Comparison of ENCODE assay signal across 26 cellular contexts in the genomic region with DNA sequence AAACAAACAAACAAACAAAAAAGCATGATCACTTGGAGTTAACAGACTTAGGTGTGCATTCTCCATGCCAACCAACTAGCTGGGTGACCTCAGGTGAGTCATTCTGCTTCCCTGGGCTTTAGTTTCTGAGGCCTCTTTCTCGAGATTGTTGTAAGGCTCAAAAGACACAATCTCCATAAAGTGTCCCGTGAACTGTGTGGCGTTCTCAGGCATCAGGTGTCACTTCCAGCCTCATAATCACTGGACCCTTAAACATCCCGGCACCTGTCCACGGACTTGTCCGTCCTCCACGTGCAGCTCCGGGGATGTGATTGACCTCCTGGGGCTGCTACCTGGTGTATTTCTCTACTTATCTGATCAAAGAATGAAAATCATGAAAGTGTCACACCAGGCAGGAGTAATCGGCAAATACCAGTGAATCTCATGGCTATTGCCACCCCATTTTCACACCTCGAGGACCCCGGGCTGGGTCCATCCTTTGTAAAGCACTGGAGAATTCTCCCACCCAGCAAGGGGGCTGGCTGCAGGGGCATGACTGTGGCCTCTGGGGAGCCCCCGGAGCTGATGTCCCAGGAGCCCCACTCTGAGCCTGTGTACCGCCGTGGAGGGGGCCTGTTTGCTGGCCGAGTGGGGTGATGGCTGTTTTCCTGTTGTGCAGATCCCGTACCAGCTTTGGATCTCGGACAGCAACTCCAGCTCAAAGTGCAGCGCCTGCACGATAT.
DNase-seq lines count a peak whose midpoint lies in the region; ATAC-seq and TF ChIP-seq lines count a peak whose summit lies in the region.
"Had no signal": no experiment of that assay in that cellular context is flagged by ENCODE, and none has a peak within 500 bp of the region (broad histone marks: within the 10 kb centered on the region; RNA-seq: fewer than 3 reads in every experiment).

No MANE protein-coding gene starts in this region.

- H3K9ac ChIP-seq in neural progenitor cell, result no peak overlapping the region

- no peaks in the 10 kb centered on the region for H3K36me3 ChIP-seq in neural progenitor cell
- H3K36me3 ChIP-seq: pancreas had no signal

- peaks cover 2% of the 10 kb centered on the region for H3K27me3 Mint-ChIP-seq in neural progenitor cell (ENCODE audit: insufficient read depth, low read depth)
- H3K27me3 Mint-ChIP-seq: activated naive CD4-positive, alpha-beta T cell treated with anti-CD3 and anti-CD28 coated beads, Interleukin-2, amount 50 U/mL, for 24 hours; B cell; stimulated activated naive CD8-positive, alpha-beta T cell treated with anti-CD3 and anti-CD28 coated beads, Interleukin-15, amount 100 ng/mL, for 72 hours had no signal

- H3K27ac Mint-ChIP-seq in neural progenitor cell, result peak overlapping the region; percentile 19
- H3K27ac Mint-ChIP-seq: activated naive CD4-positive, alpha-beta T cell treated with anti-CD3 and anti-CD28 coated beads, Interleukin-2, amount 50 U/mL, for 24 hours; B cell; stimulated activated naive CD8-positive, alpha-beta T cell treated with anti-CD3 and anti-CD28 coated beads, Interleukin-15, amount 100 ng/mL, for 72 hours had no signal

- H2AFZ ChIP-seq in neural progenitor cell (replicated peaks), result no peak overlapping the region

- peaks cover 52% of the 10 kb centered on the region for H3K4me1 Mint-ChIP-seq in neural progenitor cell
- H3K4me1 Mint-ChIP-seq: activated naive CD4-positive, alpha-beta T cell treated with anti-CD3 and anti-CD28 coated beads, Interleukin-2, amount 50 U/mL, for 24 hours; B cell; stimulated activated naive CD8-positive, alpha-beta T cell treated with anti-CD3 and anti-CD28 coated beads, Interleukin-15, amount 100 ng/mL, for 72 hours had no signal

- intact Hi-C loops in cardiac septum (cut with DNase I), result no loop called here
- intact Hi-C loops in Right ventricle myocardium superior (cut with DNase I), result no loop called here

- H3K9me3 Mint-ChIP-seq in neural progenitor cell, result no peaks in the 10 kb centered on the region
- H3K9me3 Mint-ChIP-seq: activated naive CD4-positive, alpha-beta T cell treated with anti-CD3 and anti-CD28 coated beads, Interleukin-2, amount 50 U/mL, for 24 hours; nephron; stimulated activated naive CD8-positive, alpha-beta T cell treated with anti-CD3 and anti-CD28 coated beads, Interleukin-15, amount 100 ng/mL, for 72 hours had no signal

- DNase-seq in cardiac septum (ENCODE audit: low spot score) (peak; percentile 47), Right ventricle myocardium superior (no peak), epithelial cell of esophagus (ENCODE audit: low read depth) (peak; percentile 32), neural progenitor cell (ENCODE audit: low spot score) (peak; percentile 25), ACHN (no peak), COR-L47 (lab: John Stamatoyannopoulos, UW) (no peak), C1 segment of cervical spinal cord (lab: John Stamatoyannopoulos, UW) (no peak), NCI-H128 (lab: John Stamatoyannopoulos, UW; ENCODE audit: unreplicated experiment) (no peak)
- DNase-seq: activated CD4-positive, alpha-beta T cell treated with anti-CD3 and anti-CD28 coated beads for 4 hours; anterior cingulate cortex; Calu3; central memory CD4-positive, alpha-beta T cell; dermis blood vessel endothelial cell; H7; Kasumi-1; left lung; mesendoderm; NCI-H187; NCI-H526 treated with DMSO at 0.1 percent for 48 hours; pancreas; stimulated activated naive CD8-positive, alpha-beta T cell treated with anti-CD3 and anti-CD28 coated beads, Interleukin-15, amount 100 ng/mL, for 72 hours had no signal

- TF ChIP-seq CTCF in epithelial cell of esophagus (IDR thresholded peaks at IDR 0.05; ENCODE audit: insufficient read depth, low read depth, low read length, missing control alignments) (no peak), neural progenitor cell (IDR thresholded peaks at IDR 0.05) (no peak)

- H3K4me2 ChIP-seq in neural progenitor cell, result peak overlapping the region; percentile 58

- H3K9me3 ChIP-seq in neural progenitor cell (ENCODE audit: low read depth), result no peaks in the 10 kb centered on the region
- H3K9me3 ChIP-seq: left lung, pancreas, right lobe of liver, tibial artery had no signal

- no peak for ATAC-seq in Right ventricle myocardium superior (ENCODE audit: poor library complexity)
- ATAC-seq: left lung; stimulated activated naive CD8-positive, alpha-beta T cell treated with anti-CD3 and anti-CD28 coated beads, Interleukin-15, amount 100 ng/mL, for 72 hours had no signal

- H3K4me3 ChIP-seq in epithelial cell of esophagus (ENCODE audit: low read length), result no peak overlapping the region
- no peak overlapping the region for H3K4me3 ChIP-seq in neural progenitor cell
- H3K4me3 ChIP-seq: left lung, pancreas, right lobe of liver, tibial artery had no signal

- peak overlapping the region; percentile 95 for H3K27ac ChIP-seq in neural progenitor cell
- H3K27ac ChIP-seq: left lung, pancreas, right lobe of liver, tibial artery had no signal

- peaks cover 14% of the 10 kb centered on the region for H3K36me3 Mint-ChIP-seq in neural progenitor cell

- no peaks in the 10 kb centered on the region for H3K27me3 ChIP-seq in neural progenitor cell
- H3K27me3 ChIP-seq: left lung, pancreas, right lobe of liver, tibial artery had no signal

- in situ Hi-C loops in ACHN (cut with HindIII; ENCODE audit: low pct_ligation_motif_present, low pct_unique_long_range_greater_than_20kb, low sequenced_read_pairs), result no loop called here

- no peak overlapping the region for H3K4me3 Mint-ChIP-seq in neural progenitor cell
- H3K4me3 Mint-ChIP-seq: activated naive CD4-positive, alpha-beta T cell treated with anti-CD3 and anti-CD28 coated beads, Interleukin-2, amount 50 U/mL, for 24 hours; B cell; nephron; stimulated activated naive CD8-positive, alpha-beta T cell treated with anti-CD3 and anti-CD28 coated beads, Interleukin-15, amount 100 ng/mL, for 72 hours had no signal

- peaks cover 41% of the 10 kb centered on the region for H3F3A ChIP-seq in neural progenitor cell (ENCODE audit: low read depth)

- H4K20me1 ChIP-seq in neural progenitor cell (ENCODE audit: low read depth), result peaks cover 55% of the 10 kb centered on the region

- peaks cover 41% of the 10 kb centered on the region for H3K4me1 ChIP-seq in neural progenitor cell
- H3K4me1 ChIP-seq: left lung, pancreas, tibial artery had no signal

- H3K79me2 ChIP-seq in neural progenitor cell (ENCODE audit: low read depth), result no peaks in the 10 kb centered on the region

Comparison
In these comparisons a context has a peak if more than half of its experiments do, and no peak if none do; other contexts are left out.
1. DNase-seq: peak in cardiac septum (single experiment), epithelial cell of esophagus (single experiment) and neural progenitor cell (single experiment); none in Right ventricle myocardium superior (single experiment), ACHN (single experiment), COR-L47 (single experiment), C1 segment of cervical spinal cord (0 of 14) and NCI-H128 (single experiment).